9 cellular contexts compared by ENCODE assay signal in genomic region chr22:41383085-41383484, GRCh38. TPM values are rescaled to one million over a fixed set of nuclear protein-coding genes. Genes with fewer than 3 reads are reported as not detected.
A peak's percentile ranks its signal among the peaks of the same experiment; 100 is the strongest.
DNase-seq lines count a peak whose midpoint lies in the region; ATAC-seq, FAIRE-seq and TF ChIP-seq lines count a peak whose summit lies in the region.
"Had no signal": no experiment of that assay in that cellular context is flagged by ENCODE, and none has a peak within 500 bp of the region (broad histone marks: within the 10 kb centered on the region; RNA-seq: fewer than 3 reads in every experiment).

No MANE protein-coding gene starts in this region.

- CTCF ChIA-PET in activated CD4-positive, alpha-beta T cell treated with anti-CD3 and anti-CD28 coated beads for 36 hours (lab: Charles Lee) = interaction anchor here (1.2 kb wide), 1 partner anchor 19 kb away, joined by 3 read pairs; no protein-coding TSS in a partner anchor

- no peaks in the 10 kb centered on the region for H3K9me3 ChIP-seq in kidney (ENCODE audit: control insufficient read depth in 1 of 2, low read length in 2 of 2)

- H3K9me3 Mint-ChIP-seq in activated CD4-positive, alpha-beta T cell treated with anti-CD3 and anti-CD28 coated beads for 36 hours (ENCODE audit: low read depth) = no peaks in the 10 kb centered on the region
- no peaks in the 10 kb centered on the region for H3K9me3 Mint-ChIP-seq in activated naive CD8-positive, alpha-beta T cell treated with anti-CD3 and anti-CD28 coated beads, Interleukin-2, amount 10 ng/mL, durations not matched to agents 7 days and 5 days

- peak overlapping the region; percentile 79 for H3K4me3 Mint-ChIP-seq in activated CD4-positive, alpha-beta T cell treated with anti-CD3 and anti-CD28 coated beads for 36 hours
- peak overlapping the region; percentile 89 for H3K4me3 Mint-ChIP-seq in activated naive CD8-positive, alpha-beta T cell treated with anti-CD3 and anti-CD28 coated beads, Interleukin-2, amount 10 ng/mL, durations not matched to agents 7 days and 5 days

- TF ChIP-seq CTCF in kidney (IDR thresholded peaks at IDR 0.05; ENCODE audit: borderline replicate concordance, extremely low read depth, insufficient read depth) = no peak

- H3K27me3 Mint-ChIP-seq in activated CD4-positive, alpha-beta T cell treated with anti-CD3 and anti-CD28 coated beads for 36 hours = no peaks in the 10 kb centered on the region
- peaks cover 2% of the 10 kb centered on the region for H3K27me3 Mint-ChIP-seq in activated naive CD8-positive, alpha-beta T cell treated with anti-CD3 and anti-CD28 coated beads, Interleukin-2, amount 10 ng/mL, durations not matched to agents 7 days and 5 days

- H3K4me1 Mint-ChIP-seq in activated CD4-positive, alpha-beta T cell treated with anti-CD3 and anti-CD28 coated beads for 36 hours = peaks cover 10% of the 10 kb centered on the region
- peaks cover 5% of the 10 kb centered on the region for H3K4me1 Mint-ChIP-seq in activated naive CD8-positive, alpha-beta T cell treated with anti-CD3 and anti-CD28 coated beads, Interleukin-2, amount 10 ng/mL, durations not matched to agents 7 days and 5 days

- no peak for FAIRE-seq in kidney (lab: Jason Lieb, UNC)

- peaks cover 8 to 15% of the 10 kb centered on the region in 2 donors for H3K4me1 ChIP-seq in kidney (ENCODE audit: control insufficient read depth in 1 of 2, insufficient read depth in 1 of 2, low read depth in 1 of 2, low read length in 2 of 2)

- peak overlapping the region; percentile 74 to 83 for H3K4me3 ChIP-seq in kidney (ENCODE audit: low read length in 2 of 2)

- H3K36me3 Mint-ChIP-seq in activated CD4-positive, alpha-beta T cell treated with anti-CD3 and anti-CD28 coated beads for 36 hours (ENCODE audit: low read depth) = no peaks in the 10 kb centered on the region
- H3K36me3 Mint-ChIP-seq in activated naive CD8-positive, alpha-beta T cell treated with anti-CD3 and anti-CD28 coated beads, Interleukin-2, amount 10 ng/mL, durations not matched to agents 7 days and 5 days = no peaks in the 10 kb centered on the region

- DNase-seq in activated CD4-positive, alpha-beta T cell treated with anti-CD3 and anti-CD28 coated beads for 36 hours = no peak
- DNase-seq in activated CD4-positive, alpha-beta T cell treated with anti-CD3 and anti-CD28 coated beads, Interleukin-2, amount 50 U/mL, for 48 hours = no peak
- DNase-seq in activated naive CD8-positive, alpha-beta T cell treated with anti-CD3 and anti-CD28 coated beads, Interleukin-2, amount 10 ng/mL, durations not matched to agents 7 days and 5 days = no peak
- DNase-seq in kidney (no peak), substantia nigra (lab: John Stamatoyannopoulos, UW) (no peak), dermis blood vessel endothelial cell (no peak), foreskin melanocyte (no peak)
- DNase-seq: NCI-H1694 had no signal

- intact Hi-C loops in activated CD4-positive, alpha-beta T cell treated with anti-CD3 and anti-CD28 coated beads for 36 hours (cut with DNase I, micrococcal nuclease) = loop anchor here (5.0 kb wide), 2 partner anchors 239 to 1119 kb away; partner anchors contain the start of genes DESI1 (in 1 of the 2) and XRCC6 (in 1 of the 2)
- intact Hi-C loops in kidney (cut with DNase I) = no loop called here

- H3K27ac Mint-ChIP-seq in activated CD4-positive, alpha-beta T cell treated with anti-CD3 and anti-CD28 coated beads for 36 hours = no peak overlapping the region
- H3K27ac Mint-ChIP-seq in activated naive CD8-positive, alpha-beta T cell treated with anti-CD3 and anti-CD28 coated beads, Interleukin-2, amount 10 ng/mL, durations not matched to agents 7 days and 5 days = peak overlapping the region; percentile 21

- H3K9ac ChIP-seq in kidney (ENCODE audit: low read length in 2 of 2) = peak overlapping the region in 1 of 2 donors; percentile 38

- H3K36me3 ChIP-seq in kidney (ENCODE audit: control insufficient read depth in 1 of 2, insufficient read depth in 2 of 2, low read length in 2 of 2) = peaks cover 8% of the 10 kb centered on the region in 2 donors

- H3K27ac ChIP-seq in kidney (ENCODE audit: low read depth in 2 of 2, low read length in 2 of 2) = peak overlapping the region; percentile 33 to 100
- peak overlapping the region; percentile 94 for H3K27ac ChIP-seq in substantia nigra (ENCODE audit: low read depth, low read length, poor library complexity, severe bottlenecking)

- ATAC-seq in activated CD4-positive, alpha-beta T cell treated with anti-CD3 and anti-CD28 coated beads for 36 hours = no peak
- ATAC-seq in activated naive CD8-positive, alpha-beta T cell treated with anti-CD3 and anti-CD28 coated beads, Interleukin-2, amount 10 ng/mL, durations not matched to agents 7 days and 5 days (ENCODE audit: low read depth) = no peak
- ATAC-seq in HG03097 (IDR thresholded peaks at IDR 0.05; ENCODE audit: low FRiP score, unreplicated experiment) = no peak

- POLR2A ChIA-PET in activated CD4-positive, alpha-beta T cell treated with anti-CD3 and anti-CD28 coated beads for 36 hours (lab: Charles Lee) = no interaction called here
- POLR2A ChIA-PET in activated naive CD8-positive, alpha-beta T cell treated with anti-CD3 and anti-CD28 coated beads, Interleukin-2, amount 10 ng/mL, durations not matched to agents 7 days and 5 days (lab: Charles Lee) = interaction anchor here (1.0 kb wide), 1 partner anchor 63 kb away, joined by 4 read pairs; the partner anchor contains the start of gene TOB2

RNA-seq across cellular contexts. Expression of gene TEF, which starts 1.3 kb away (rescaled TPM):
- total RNA-seq in activated CD4-positive, alpha-beta T cell treated with anti-CD3 and anti-CD28 coated beads for 36 hours = 1 to 10 TPM; 1.7 to 2.2 TPM
- 1 to 10 TPM; 3.6 to 4.0 TPM for total RNA-seq in activated naive CD8-positive, alpha-beta T cell treated with anti-CD3 and anti-CD28 coated beads, Interleukin-2, amount 10 ng/mL, durations not matched to agents 7 days and 5 days
- total RNA-seq in kidney = 34.9 TPM
- polyA plus RNA-seq in kidney (ENCODE audit: insufficient read depth, low read depth, low replicate concordance) = 19.4 TPM
- total RNA-seq in dermis blood vessel endothelial cell = 4.3 and 7.4 TPM in 2 replicates
